Comparison of ENCODE assay signal across 15 cellular contexts in genomic region chr3:17044844-17045243, GRCh38.
A peak's percentile ranks its signal among the peaks of the same experiment; 100 is the strongest.
DNase-seq lines count a peak whose midpoint lies in the region; ATAC-seq lines count a peak whose summit lies in the region.
"Had no signal": no experiment of that assay in that cellular context is flagged by ENCODE, and none has a peak within 500 bp of the region (broad histone marks: within the 10 kb centered on the region; RNA-seq: fewer than 3 reads in every experiment).

No MANE protein-coding gene starts in this region.

- no peaks in the 10 kb centered on the region for H3K9me3 Mint-ChIP-seq in central memory CD8-positive, alpha-beta T cell

- H3K4me1 Mint-ChIP-seq in central memory CD8-positive, alpha-beta T cell: peaks cover 53% of the 10 kb centered on the region

- no peak for DNase-seq in central memory CD8-positive, alpha-beta T cell (ENCODE audit: low spot score in 2 of 2)
- DNase-seq in NCI-H748 treated with DMSO at 0.1 percent for 48 hours (lab: John Stamatoyannopoulos, UW) (no peak), retina (no peak)
- DNase-seq: activated CD4-positive, CD25-positive, alpha-beta regulatory T cell; activated naive CD4-positive, alpha-beta T cell treated with anti-CD3 and anti-CD28 coated beads, Interleukin-2, amount 50 U/mL, for 16 hours; COR-L47; heart left ventricle; NCI-H510A; SJCRH30; transverse colon had no signal

- ATAC-seq in GM18861 (IDR thresholded peaks at IDR 0.05; ENCODE audit: unreplicated experiment): peak; percentile 78
- peak; percentile 88 for ATAC-seq in GM21390 (IDR thresholded peaks at IDR 0.05; ENCODE audit: unreplicated experiment)
- ATAC-seq in HG03045 (IDR thresholded peaks at IDR 0.05; ENCODE audit: unreplicated experiment): peak; percentile 87
- ATAC-seq in central memory CD8-positive, alpha-beta T cell (replicated peaks; ENCODE audit: extremely low read depth, poor library complexity, severe bottlenecking): no peak
- no peak for ATAC-seq in GM19467 (IDR thresholded peaks at IDR 0.05; ENCODE audit: unreplicated experiment)
- ATAC-seq: heart left ventricle had no signal

- peaks cover 27% of the 10 kb centered on the region for H3K36me3 Mint-ChIP-seq in central memory CD8-positive, alpha-beta T cell (ENCODE audit: insufficient read depth)

- no peak overlapping the region for H3K4me3 Mint-ChIP-seq in central memory CD8-positive, alpha-beta T cell

- H3K27me3 Mint-ChIP-seq in central memory CD8-positive, alpha-beta T cell: no peaks in the 10 kb centered on the region
- H3K27me3 Mint-ChIP-seq: progenitor cell of endocrine pancreas had no signal

- peak overlapping the region; percentile 41 for H3K27ac Mint-ChIP-seq in central memory CD8-positive, alpha-beta T cell (ENCODE audit: low read depth)
- H3K27ac Mint-ChIP-seq: progenitor cell of endocrine pancreas had no signal

Comparison
In these comparisons a context has a peak if more than half of its experiments do, and no peak if none do; other contexts are left out.
1. ATAC-seq: peak in GM18861 (single experiment), GM21390 (single experiment) and HG03045 (single experiment); none in central memory CD8-positive, alpha-beta T cell (single experiment) and GM19467 (single experiment).